8 cellular contexts compared by ENCODE assay signal in genomic region chr1:212477014-212477679, GRCh38. TPM values are rescaled to one million over a fixed set of nuclear protein-coding genes. Genes with fewer than 3 reads are reported as not detected.
A peak's percentile ranks its signal among the peaks of the same experiment; 100 is the strongest.
DNase-seq lines count a peak whose midpoint lies in the region; ATAC-seq, FAIRE-seq and TF ChIP-seq lines count a peak whose summit lies in the region.

No MANE protein-coding gene starts in this region.

- no peak overlapping the region for H2BK15ac ChIP-seq in H1 (ENCODE audit: low read length)

- H2BK5ac ChIP-seq in H1 (ENCODE audit: low read depth, low read length) = no peak overlapping the region

- no peak for TF ChIP-seq EP300 in H1 (IDR thresholded peaks at IDR 0.05; ENCODE audit: borderline replicate concordance in 1 of 2, low read depth in 2 of 2, low read length in 2 of 2)

- DNase-seq in DMS 273 treated with DMSO at 0.1 percent for 48 hours (lab: John Stamatoyannopoulos, UW) = peak; percentile 75
- peak; percentile 84 for DNase-seq in HT1080 (ENCODE audit: low read depth)
- DNase-seq in NOMO-1 treated with dmso at 0.1 percent for 144 hours (lab: John Stamatoyannopoulos, UW; ENCODE audit: unreplicated experiment) = peak; percentile 65
- peak; percentile 87 for DNase-seq in activated CD8-positive, alpha-beta memory T cell treated with anti-CD3 and anti-CD28 coated beads for 24 hours
- DNase-seq in H1 (ENCODE audit: low read depth in 1 of 2, low spot score in 2 of 2) = peak; percentile 67 to 81
- DNase-seq in mesothelial cell of epicardium (ENCODE audit: low spot score in 2 of 2, unreplicated experiment in 2 of 2) = peak; percentile 61 to 83
- peak; percentile 57 for DNase-seq in stimulated activated CD8-positive, alpha-beta memory T cell treated with anti-CD3 and anti-CD28 coated beads, Interleukin-4, amount 100 ng/mL, for 24 hours (ENCODE audit: low read depth)

- WGBS in H1 (ENCODE audit: extremely low coverage in 1 of 2, insufficient coverage in 1 of 2, insufficient read length in 1 of 2, insufficient replicate concordance in 2 of 2, low coverage in 1 of 2, low lambda C conversion rate in 2 of 2, missing lambda C conversion rate in 1 of 2), 2 experiments = 50% methylated on average over 9 of the region's 12 CpGs; no CpG with 5 or more reads in 1 of the 2 experiments

- H2AK5ac ChIP-seq in H1 (ENCODE audit: low read depth, low read length) = no peak overlapping the region

- H3K27me3 ChIP-seq in H1 (replicated peaks in 1 of 4; ENCODE audit: control insufficient read depth in 3 of 4, extremely low read depth in 1 of 4, insufficient read depth in 3 of 4, low read length in 3 of 4) = no peaks in the 10 kb centered on the region

- FAIRE-seq in H1 (lab: Jason Lieb, UNC) = peak; percentile 68

- no peak overlapping the region for H3K56ac ChIP-seq in H1 (replicated peaks; ENCODE audit: insufficient read length, low read depth, low read length)

- peak; percentile 75 to 95 (median 93) for TF ChIP-seq CTCF in H1 (IDR thresholded peaks at IDR 0.05; ENCODE audit: control extremely low read depth in 1 of 3, insufficient read depth in 1 of 3, low read depth in 1 of 3, low read length in 3 of 3)
- TF ChIP-seq CTCF in mesothelial cell of epicardium (IDR thresholded peaks at IDR 0.05; ENCODE audit: unreplicated experiment) = peak; percentile 86

- no peak overlapping the region for H3K27ac ChIP-seq in H1 (ENCODE audit: low read depth, low read length)

- CTCF ChIA-PET in H1 (lab: Charles Lee; ENCODE audit: partially characterized antibody) = interaction anchor here (0.5 to 4.9 kb wide), 64 partner anchors 8 to 527 kb away, joined by 3 to 68 read pairs (median 5); partner anchors contain the start of genes ATF3 and PACC1

- H3K79me1 ChIP-seq in H1 (ENCODE audit: low read depth, low read length) = no peaks in the 10 kb centered on the region

- peak; percentile 94 to 97 for TF ChIP-seq RAD21 in H1 (IDR thresholded peaks at IDR 0.05 in 1 of 2, conservative IDR thresholded peaks at IDR 0.05 in 1 of 2; ENCODE audit: low read depth in 2 of 2, low read length in 2 of 2)

- H2AFZ ChIP-seq in H1 (ENCODE audit: low read length) = no peak overlapping the region

- H4K8ac ChIP-seq in H1 (ENCODE audit: extremely low read depth, insufficient read depth, low read length) = no peak overlapping the region

- H4K20me1 ChIP-seq in H1 (replicated peaks in 1 of 2; ENCODE audit: control insufficient read depth in 1 of 2, insufficient read depth in 2 of 2, low read length in 2 of 2) = no peaks in the 10 kb centered on the region

- no peaks in the 10 kb centered on the region for H3K79me2 ChIP-seq in H1 (ENCODE audit: control insufficient read depth in 1 of 2, insufficient read depth in 2 of 2, low read length in 2 of 2)

- no peak overlapping the region for H2BK12ac ChIP-seq in H1 (ENCODE audit: low read depth, low read length)

- no peaks in the 10 kb centered on the region for H3K36me3 ChIP-seq in H1 (ENCODE audit: control insufficient read depth in 2 of 4, insufficient read depth in 4 of 4, low read length in 3 of 4)

- POLR2A ChIA-PET in H1 (lab: Charles Lee; ENCODE audit: partially characterized antibody) = interaction anchor here (0.6 to 7.2 kb wide), 5 partner anchors 10 to 292 kb away, joined by 3 to 56 read pairs (median 3); partner anchors contain the start of gene ATF3

- H3K4me2 ChIP-seq in H1 (ENCODE audit: insufficient read depth in 1 of 2, low read depth in 2 of 2, low read length in 2 of 2) = no peak overlapping the region

- H3K9me3 ChIP-seq in H1 (ENCODE audit: insufficient read depth in 2 of 2, low read depth in 1 of 2, low read length in 1 of 2) = no peaks in the 10 kb centered on the region

- H3K27me3 Mint-ChIP-seq in mesothelial cell of epicardium (ENCODE audit: low read depth) = no peaks in the 10 kb centered on the region

- H3K23me2 ChIP-seq in H1 (ENCODE audit: low read depth, low read length) = 0 out of 2 replicates have a peak, but pooled peaks cover 2% of the 10 kb centered on the region

- H3K27ac Mint-ChIP-seq in mesothelial cell of epicardium = peak overlapping the region; percentile 68

- no peak overlapping the region for H3K4ac ChIP-seq in H1 (replicated peaks; ENCODE audit: insufficient read length, low read depth, low read length)

- no peak overlapping the region for H3K23ac ChIP-seq in H1 (ENCODE audit: insufficient read length)

- H2BK120ac ChIP-seq in H1 (replicated peaks; ENCODE audit: low read depth, low read length) = peak overlapping the region; percentile 84

- no peaks in the 10 kb centered on the region for H3K9me3 Mint-ChIP-seq in mesothelial cell of epicardium

- no peak for TF ChIP-seq POLR2A in H1 (IDR thresholded peaks at IDR 0.05; ENCODE audit: control extremely low read depth in 1 of 2, low read depth in 2 of 2, low read length in 2 of 2)

- H4K91ac ChIP-seq in H1 (replicated peaks; ENCODE audit: insufficient read length, low read length) = no peak overlapping the region

- H2BK20ac ChIP-seq in H1 (ENCODE audit: low read length) = no peak overlapping the region

- H3K4me3 ChIP-seq in H1 (ENCODE audit: extremely low read depth in 1 of 4, insufficient read depth in 2 of 4, low read depth in 3 of 4, low read length in 4 of 4) = no peak overlapping the region

- ATAC-seq in GM21423 (IDR thresholded peaks at IDR 0.05; ENCODE audit: unreplicated experiment) = peak; percentile 93

- H3K4me3 Mint-ChIP-seq in mesothelial cell of epicardium = no peak overlapping the region

- peaks cover 0 to 2% (median 0%) of the 10 kb centered on the region in 4 experiments; a peak in 1 of 7 replicates for H3K4me1 ChIP-seq in H1 (replicated peaks in 1 of 4; ENCODE audit: control insufficient read depth in 3 of 4, insufficient read depth in 4 of 4, low read length in 3 of 4)

- H3K4me1 Mint-ChIP-seq in mesothelial cell of epicardium = peaks cover 3% of the 10 kb centered on the region

- H3K9ac ChIP-seq in H1 (replicated peaks in 1 of 4; ENCODE audit: extremely low read depth in 1 of 4, low read depth in 3 of 4, low read length in 3 of 4) = no peak overlapping the region

- no peak overlapping the region for H4K5ac ChIP-seq in H1 (ENCODE audit: insufficient read length, low read depth, low read length)

- H3K18ac ChIP-seq in H1 (ENCODE audit: extremely low read depth, low read length) = no peak overlapping the region

- H3K14ac ChIP-seq in H1 (ENCODE audit: insufficient read length) = no peak overlapping the region

- no peaks in the 10 kb centered on the region for H3K36me3 Mint-ChIP-seq in mesothelial cell of epicardium

TF ChIP-seq in H1, 55 proteins besides CTCF, POLR2A, EP300 and RAD21:
- TF ChIP-seq SIN3A (conservative IDR thresholded peaks at IDR 0.05 in 1 of 2, IDR thresholded peaks at IDR 0.05 in 1 of 2; ENCODE audit: low read depth in 1 of 2, low read length in 2 of 2) (0 out of 4 replicates have a peak, but pooled peaks of 1 of the 2 experiments have one; percentile 31), NANOG (IDR thresholded peaks at IDR 0.05; ENCODE audit: insufficient read depth, low read depth, low read length, poor library complexity, severe bottlenecking) (no peak), TCF12 (IDR thresholded peaks at IDR 0.05; ENCODE audit: low read depth, low read length) (0 out of 2 replicates have a peak, but pooled peaks have one; percentile 16), BACH1 (IDR thresholded peaks at IDR 0.05; ENCODE audit: low read length) (no peak), YY1 (IDR thresholded peaks at IDR 0.05; ENCODE audit: low read depth, low read length) (0 out of 2 replicates have a peak, but pooled peaks have one; percentile 40)
- TF ChIP-seq, protein P1, sequence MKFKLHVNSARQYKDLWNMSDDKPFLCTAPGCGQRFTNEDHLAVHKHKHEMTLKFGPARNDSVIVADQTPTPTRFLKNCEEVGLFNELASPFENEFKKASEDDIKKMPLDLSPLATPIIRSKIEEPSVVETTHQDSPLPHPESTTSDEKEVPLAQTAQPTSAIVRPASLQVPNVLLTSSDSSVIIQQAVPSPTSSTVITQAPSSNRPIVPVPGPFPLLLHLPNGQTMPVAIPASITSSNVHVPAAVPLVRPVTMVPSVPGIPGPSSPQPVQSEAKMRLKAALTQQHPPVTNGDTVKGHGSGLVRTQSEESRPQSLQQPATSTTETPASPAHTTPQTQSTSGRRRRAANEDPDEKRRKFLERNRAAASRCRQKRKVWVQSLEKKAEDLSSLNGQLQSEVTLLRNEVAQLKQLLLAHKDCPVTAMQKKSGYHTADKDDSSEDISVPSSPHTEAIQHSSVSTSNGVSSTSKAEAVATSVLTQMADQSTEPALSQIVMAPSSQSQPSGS (IDR thresholded peaks at IDR 0.05; ENCODE audit: low read length) = peak; percentile 42; the same call in 1 of the 2 replicates

RNA-seq across cellular contexts. Expression of gene NENF, which starts 44.4 kb away (rescaled TPM):
- total RNA-seq in HT1080 (2014; rRNA removed; shearing (Covaris generic)) = 42.8 and 64.8 TPM in 2 replicates
- 18.6 and 25.9 TPM in 2 replicates for polyA plus RNA-seq in HT1080 (2015; cell fraction: cytosol; rRNA removed)
- polyA plus RNA-seq in HT1080 (2015; cell fraction: nucleus; rRNA removed) = 4.6 and 5.1 TPM in 2 replicates
- 27.0 and 28.5 TPM in 2 replicates for total RNA-seq in H1 (2021; fragmentation: NEBNext Ultra II Directional; extraction: Animal tissue kit (Norgen Biotek cat#: 25700))
- polyA plus RNA-seq in H1 (2011; rRNA removed) = 22.1 and 28.0 TPM in 2 replicates
- polyA plus RNA-seq in H1 (2011; cell fraction: cytosol; rRNA removed) = 23.4 TPM
- polyA plus RNA-seq in H1 (2011; cell fraction: nucleus; rRNA removed) = 24.0 TPM
- polyA plus RNA-seq in H1 (2012, experiment 1 of 2) = 35.4 to 45.5 TPM (median 38.2 TPM) in 4 replicates
- 38.7 TPM for polyA plus RNA-seq in H1 (2012, experiment 2 of 2)
- 33.8 TPM for polyA plus RNA-seq in H1 (2013, experiment 1 of 2)
- polyA plus RNA-seq in H1 (2013, experiment 2 of 2) = 38.4 TPM
- 7.1 and 7.4 TPM in 2 replicates for polyA minus RNA-seq in H1 (2011; rRNA and poly(A)+ RNA removed)
- polyA minus RNA-seq in H1 (2011; cell fraction: cytosol; rRNA and poly(A)+ RNA removed) = 9.5 TPM
- polyA minus RNA-seq in H1 (2011; cell fraction: nucleus; rRNA and poly(A)+ RNA removed) = 8.0 TPM
- 35.8 to 39.3 TPM (median 36.2 TPM) in 3 replicates for total RNA-seq in mesothelial cell of epicardium
